1 cellular context compared by ENCODE assay signal in the genomic region with DNA sequence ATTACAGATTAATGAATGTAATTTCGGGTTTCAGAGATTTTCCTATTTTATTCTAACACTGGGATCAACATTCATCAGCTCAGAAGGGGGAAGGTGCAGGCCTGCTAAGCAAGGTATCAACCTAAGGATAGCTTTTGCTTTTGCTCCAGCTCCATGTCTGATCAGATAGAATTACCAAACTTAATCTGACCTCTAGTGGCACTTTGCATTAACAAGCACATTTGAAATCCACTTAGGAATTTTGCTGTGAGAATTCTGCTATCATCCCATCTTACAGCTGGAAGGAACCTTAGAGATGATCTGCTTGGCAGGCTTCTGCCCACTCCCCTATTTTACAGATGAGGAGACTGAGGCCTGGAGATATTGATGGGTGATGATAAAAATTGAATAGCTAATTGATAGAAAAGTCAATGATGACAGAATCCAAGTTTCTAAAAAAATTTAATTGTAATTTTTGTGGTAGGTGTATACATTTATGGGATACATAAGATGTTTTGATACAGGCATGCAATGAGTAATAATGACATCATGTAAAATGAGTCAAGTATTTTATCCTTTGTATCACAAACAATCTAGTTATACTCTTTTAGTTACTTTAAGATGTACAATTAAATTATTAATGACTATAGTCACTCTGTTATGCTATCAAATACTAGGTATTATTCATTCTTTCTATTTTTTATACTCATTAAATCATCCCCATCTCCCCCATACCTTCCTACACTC.
TF ChIP-seq lines count a peak whose summit lies in the region.

No MANE protein-coding gene starts in this region.

TF ChIP-seq in HepG2, 621 proteins besides CTCF, POLR2A, EP300 and RAD21 (continued from another document):
- TF ChIP-seq BATF2 (CRISPR knock-in tag; IDR thresholded peaks at IDR 0.05) (no peak), ZNF564 (CRISPR knock-in tag; IDR thresholded peaks at IDR 0.05) (no peak), ZNF333 (CRISPR knock-in tag; IDR thresholded peaks at IDR 0.05; ENCODE audit: borderline replicate concordance) (no peak), ZNF383 (CRISPR knock-in tag; IDR thresholded peaks at IDR 0.05; ENCODE audit: borderline replicate concordance) (no peak), BCL3 (CRISPR knock-in tag; IDR thresholded peaks at IDR 0.05) (no peak), ZNF777 (CRISPR knock-in tag; IDR thresholded peaks at IDR 0.05) (no peak), KDM5B (CRISPR knock-in tag; IDR thresholded peaks at IDR 0.05; ENCODE audit: borderline replicate concordance) (no peak), ZNF577 (CRISPR knock-in tag; IDR thresholded peaks at IDR 0.05; ENCODE audit: borderline replicate concordance, low read depth) (no peak), AFF4 (CRISPR knock-in tag; IDR thresholded peaks at IDR 0.05) (no peak), ZNF761 (CRISPR knock-in tag; conservative IDR thresholded peaks at IDR 0.05) (no peak), HNRNPK (IDR thresholded peaks at IDR 0.05; ENCODE audit: low read depth, low read length, poor library complexity, severe bottlenecking) (peak; percentile 16), SMC3 (IDR thresholded peaks at IDR 0.05; ENCODE audit: low read length) (peak; percentile 73), JUND (CRISPR knock-in tag; IDR thresholded peaks at IDR 0.05) (no peak), CREB1 (IDR thresholded peaks at IDR 0.05) (0 out of 2 replicates have a peak, but pooled peaks have one; percentile 5), CREB1 (CRISPR knock-in tag; IDR thresholded peaks at IDR 0.05) (no peak), GTF3A (CRISPR knock-in tag; conservative IDR thresholded peaks at IDR 0.05) (no peak), GPN1 (CRISPR knock-in tag; IDR thresholded peaks at IDR 0.05; ENCODE audit: borderline replicate concordance) (no peak), PCBP1 (IDR thresholded peaks at IDR 0.05; ENCODE audit: borderline replicate concordance, low read depth, low read length) (no peak)
- TF ChIP-seq, protein P1, sequence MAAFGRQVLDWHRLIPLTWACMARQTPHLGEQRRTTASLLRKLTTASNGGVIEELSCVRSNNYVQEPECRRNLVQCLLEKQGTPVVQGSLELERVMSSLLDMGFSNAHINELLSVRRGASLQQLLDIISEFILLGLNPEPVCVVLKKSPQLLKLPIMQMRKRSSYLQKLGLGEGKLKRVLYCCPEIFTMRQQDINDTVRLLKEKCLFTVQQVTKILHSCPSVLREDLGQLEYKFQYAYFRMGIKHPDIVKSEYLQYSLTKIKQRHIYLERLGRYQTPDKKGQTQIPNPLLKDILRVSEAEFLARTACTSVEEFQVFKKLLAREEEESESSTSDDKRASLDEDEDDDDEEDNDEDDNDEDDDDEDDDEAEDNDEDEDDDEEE (CRISPR knock-in tag; IDR thresholded peaks at IDR 0.05), result no peak
- TF ChIP-seq, protein P2, sequence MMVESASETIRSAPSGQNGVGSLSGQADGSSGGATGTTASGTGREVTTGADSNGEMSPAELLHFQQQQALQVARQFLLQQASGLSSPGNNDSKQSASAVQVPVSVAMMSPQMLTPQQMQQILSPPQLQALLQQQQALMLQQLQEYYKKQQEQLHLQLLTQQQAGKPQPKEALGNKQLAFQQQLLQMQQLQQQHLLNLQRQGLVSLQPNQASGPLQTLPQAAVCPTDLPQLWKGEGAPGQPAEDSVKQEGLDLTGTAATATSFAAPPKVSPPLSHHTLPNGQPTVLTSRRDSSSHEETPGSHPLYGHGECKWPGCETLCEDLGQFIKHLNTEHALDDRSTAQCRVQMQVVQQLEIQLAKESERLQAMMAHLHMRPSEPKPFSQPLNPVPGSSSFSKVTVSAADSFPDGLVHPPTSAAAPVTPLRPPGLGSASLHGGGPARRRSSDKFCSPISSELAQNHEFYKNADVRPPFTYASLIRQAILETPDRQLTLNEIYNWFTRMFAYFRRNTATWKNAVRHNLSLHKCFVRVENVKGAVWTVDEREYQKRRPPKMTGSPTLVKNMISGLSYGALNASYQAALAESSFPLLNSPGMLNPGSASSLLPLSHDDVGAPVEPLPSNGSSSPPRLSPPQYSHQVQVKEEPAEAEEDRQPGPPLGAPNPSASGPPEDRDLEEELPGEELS (CRISPR knock-in tag; IDR thresholded peaks at IDR 0.05), result no peak
